ENCODE assay signal across 1 cellular context in genomic region chr6:33838979-33839378, GRCh38.
TF ChIP-seq lines count a peak whose summit lies in the region.

No MANE protein-coding gene starts in this region.

TF ChIP-seq in H1, 55 proteins besides CTCF, POLR2A, EP300 and RAD21:
- TF ChIP-seq KDM4A (IDR thresholded peaks at IDR 0.05; ENCODE audit: low read depth, low read length, severe bottlenecking) (no peak), CEBPB (IDR thresholded peaks at IDR 0.05; ENCODE audit: low read depth, low read length) (no peak), BCL11A (IDR thresholded peaks at IDR 0.05; ENCODE audit: low read depth in 2 of 2, low read length in 2 of 2) (no peak), CHD2 (IDR thresholded peaks at IDR 0.05; ENCODE audit: low read length) (no peak), SIX5 (IDR thresholded peaks at IDR 0.05; ENCODE audit: low read depth, low read length) (no peak), PHF8 (conservative IDR thresholded peaks at IDR 0.05; ENCODE audit: low read depth, low read length) (no peak)
